29 cellular contexts compared by ENCODE assay signal in the genomic region with DNA sequence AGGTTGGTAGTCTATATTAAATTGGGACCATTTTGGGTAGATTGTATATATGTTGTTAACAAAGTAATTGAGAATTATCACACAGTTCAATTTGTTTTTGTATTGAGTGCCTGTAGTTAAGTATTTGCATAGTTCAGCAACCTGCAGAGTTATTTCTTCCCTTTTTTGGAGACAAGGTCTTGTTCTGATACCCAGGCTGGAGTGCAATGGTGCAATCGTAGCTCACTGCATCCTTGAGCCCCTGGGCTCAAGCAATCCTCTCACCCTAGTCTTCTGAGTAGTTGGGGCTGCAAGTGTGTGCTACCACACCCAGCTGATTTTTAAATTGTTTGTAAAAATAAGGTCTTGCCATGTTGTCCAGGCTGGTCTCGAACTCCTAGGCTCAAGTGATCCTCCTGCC.
"Had no signal": no experiment of that assay in that cellular context is flagged by ENCODE, and none has a peak within 500 bp of the region (broad histone marks: within the 10 kb centered on the region; RNA-seq: fewer than 3 reads in every experiment).

No MANE protein-coding gene starts in this region.

- H3K9me3 Mint-ChIP-seq: activated T-helper 17 cell treated with anti-CD3 and anti-CD28 coated beads, Interleukin-2, amount 50 U/mL, for 72 hours; effector memory CD8-positive, alpha-beta T cell; naive B cell had no signal

- H3K27ac Mint-ChIP-seq: activated CD4-positive, alpha-beta memory T cell treated with anti-CD3 and anti-CD28 coated beads for 36 hours; activated CD4-positive, alpha-beta T cell treated with anti-CD3 and anti-CD28 coated beads, Interleukin-2, amount 10 ng/mL, durations not matched to agents 24 days and 14 days; activated T-helper 17 cell treated with anti-CD3 and anti-CD28 coated beads, Interleukin-2, amount 50 U/mL, for 72 hours; naive B cell; T-helper 1 cell treated with Interleukin-12 subunit alpha and Interleukin-12 subunit beta and Interleukin-4 antibody, amounts not matched to agents 30 μg/mL and 1 μg/mL, for 36 hours had no signal

- H3K9me3 ChIP-seq: gastroesophageal sphincter, ovary, psoas muscle, tibial nerve had no signal

- ATAC-seq: activated T-helper 17 cell treated with anti-CD3 and anti-CD28 coated beads, Interleukin-2, amount 50 U/mL, for 72 hours; effector memory CD8-positive, alpha-beta T cell; gastroesophageal sphincter; left cardiac atrium; left ventricle myocardium superior had no signal

- H3K4me2 ChIP-seq: smooth muscle cell had no signal

- H3K27me3 Mint-ChIP-seq: activated CD4-positive, alpha-beta memory T cell treated with anti-CD3 and anti-CD28 coated beads for 36 hours; activated CD4-positive, alpha-beta T cell treated with anti-CD3 and anti-CD28 coated beads, Interleukin-2, amount 10 ng/mL, durations not matched to agents 24 days and 14 days; activated T-helper 17 cell treated with anti-CD3 and anti-CD28 coated beads, Interleukin-2, amount 50 U/mL, for 72 hours; effector memory CD8-positive, alpha-beta T cell; naive B cell had no signal

- H3K4me3 Mint-ChIP-seq: activated CD4-positive, alpha-beta memory T cell treated with anti-CD3 and anti-CD28 coated beads for 36 hours; activated CD4-positive, alpha-beta T cell treated with anti-CD3 and anti-CD28 coated beads, Interleukin-2, amount 10 ng/mL, durations not matched to agents 24 days and 14 days; activated T-helper 17 cell treated with anti-CD3 and anti-CD28 coated beads, Interleukin-2, amount 50 U/mL, for 72 hours; effector memory CD8-positive, alpha-beta T cell; naive B cell; T-helper 1 cell treated with Interleukin-12 subunit alpha and Interleukin-12 subunit beta and Interleukin-4 antibody, amounts not matched to agents 30 μg/mL and 1 μg/mL, for 36 hours had no signal

- DNase-seq: activated CD4-positive, alpha-beta memory T cell treated with anti-CD3 and anti-CD28 coated beads for 36 hours; activated CD4-positive, alpha-beta T cell treated with anti-CD3 and anti-CD28 coated beads, Interleukin-2, amount 10 ng/mL, durations not matched to agents 24 days and 14 days; activated CD4-positive, CD25-positive, alpha-beta regulatory T cell treated with anti-CD3 and anti-CD28 coated beads, Interleukin-2, amount 50 U/mL, for 72 hours; activated CD8-positive, alpha-beta memory T cell treated with anti-CD3 and anti-CD28 coated beads, Interleukin-2, amount 50 U/mL, for 4 hours; activated gamma-delta T cell treated with Interleukin-2 at 50 U/mL for 16 hours; activated naive CD4-positive, alpha-beta T cell treated with anti-CD3 and anti-CD28 coated beads, Interleukin-2, amount 50 U/mL, for 16 hours; activated T-cell treated with anti-CD3 and anti-CD28 coated beads, Interleukin-2, amount 50 U/mL, for 1 hour; amniotic stem cell; brain microvascular endothelial cell; cortex of kidney; effector memory CD8-positive, alpha-beta T cell; erythroblast; head of caudate nucleus; hippocampal formation; left cardiac atrium; left ventricle myocardium superior; naive B cell; ovary; psoas muscle; stimulated activated CD4-positive, alpha-beta T cell treated with anti-CD3 and anti-CD28 coated beads, Interleukin-15, amount 100 ng/mL, for 24 hours; stimulated activated CD4-positive, alpha-beta T cell treated with anti-CD3 and anti-CD28 coated beads, Interleukin-2, amount 100 ng/mL, for 24 hours; stimulated activated naive CD4-positive, alpha-beta T cell; T-helper 9 cell; WERI-Rb-1 had no signal

- H3K27ac ChIP-seq: brain microvascular endothelial cell, gastroesophageal sphincter, ovary, tibial nerve, WERI-Rb-1 had no signal

- H3K27me3 ChIP-seq: brain microvascular endothelial cell, gastroesophageal sphincter, ovary, tibial nerve had no signal

- H3K36me3 ChIP-seq: ovary, WERI-Rb-1 had no signal

- H3K4me1 ChIP-seq: gastroesophageal sphincter, tibial nerve had no signal

- H3K4me3 ChIP-seq: gastroesophageal sphincter, ovary, psoas muscle, smooth muscle cell, tibial nerve had no signal

- H3K4me1 Mint-ChIP-seq: activated CD4-positive, alpha-beta T cell treated with anti-CD3 and anti-CD28 coated beads, Interleukin-2, amount 10 ng/mL, durations not matched to agents 24 days and 14 days; activated T-helper 17 cell treated with anti-CD3 and anti-CD28 coated beads, Interleukin-2, amount 50 U/mL, for 72 hours had no signal
